ENCODE assay signal across 17 cellular contexts in the genomic region with DNA sequence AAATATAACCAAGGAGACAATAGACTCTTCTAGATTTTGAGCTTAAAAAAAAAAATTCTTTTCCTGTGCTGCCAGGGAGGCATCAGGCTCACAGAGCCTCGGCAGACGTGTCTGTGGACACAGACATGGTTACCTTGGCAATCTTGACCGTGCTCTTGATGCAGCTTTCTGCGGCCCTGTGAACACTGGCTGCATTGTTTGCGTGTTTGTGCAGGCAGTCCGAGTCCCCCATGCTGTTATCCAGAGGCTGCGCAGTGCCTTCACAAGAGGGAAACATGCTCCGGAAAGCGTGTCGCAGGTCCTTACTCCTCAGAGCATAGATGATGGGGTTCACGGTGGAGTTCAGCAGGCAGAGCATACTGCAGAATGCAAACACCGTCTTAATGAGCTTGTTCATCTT. TPM values are rescaled to one million over a fixed set of nuclear protein-coding genes. Genes with fewer than 3 reads are reported as not detected.
A peak's percentile ranks its signal among the peaks of the same experiment; 100 is the strongest.
DNase-seq lines count a peak whose midpoint lies in the region; ATAC-seq, FAIRE-seq and TF ChIP-seq lines count a peak whose summit lies in the region.
"Had no signal": no experiment of that assay in that cellular context is flagged by ENCODE, and none has a peak within 500 bp of the region (broad histone marks: within the 10 kb centered on the region; RNA-seq: fewer than 3 reads in every experiment).

No MANE protein-coding gene starts in this region.

- H3K9me3 Mint-ChIP-seq in activated T-helper 2 cell treated with anti-CD3 and anti-CD28 coated beads, Interferon-gamma antibody, Interleukin-2, Interleukin-4, amounts not matched to agents 10 μg/mL and 5 μg/mL and 100 μg/mL, durations not matched to agents 14 hours and 24 hours and 36 hours, result no peaks in the 10 kb centered on the region
- H3K9me3 Mint-ChIP-seq: CD4-positive, alpha-beta T cell; IgD-negative memory B cell had no signal

- no peak for TF ChIP-seq POLR2A in HepG2 (IDR thresholded peaks at IDR 0.05; ENCODE audit: insufficient read depth in 1 of 2, low read depth in 2 of 2, low read length in 2 of 2)
- no peak for TF ChIP-seq POLR2A in right lobe of liver (IDR thresholded peaks at IDR 0.05)

- WGBS in HepG2 (ENCODE audit: low lambda C conversion rate), result 9% methylated on average over 8 of the region's 12 CpGs
- WGBS in right lobe of liver (ENCODE audit: insufficient coverage, low coverage, low lambda C conversion rate, missing lambda C conversion rate), result 33% methylated on average over 2 of the region's 12 CpGs

- H3K27ac Mint-ChIP-seq in activated T-helper 2 cell treated with anti-CD3 and anti-CD28 coated beads, Interferon-gamma antibody, Interleukin-2, Interleukin-4, amounts not matched to agents 10 μg/mL and 5 μg/mL and 100 μg/mL, durations not matched to agents 14 hours and 24 hours and 36 hours, result no peak overlapping the region
- H3K27ac Mint-ChIP-seq: CD4-positive, alpha-beta T cell had no signal

- POLR2A ChIA-PET in HepG2 (lab: Yijun Ruan, JAX), result no interaction called here
- POLR2A ChIA-PET in RWPE1 (lab: Yijun Ruan, JAX; ENCODE audit: low non-redundant PET), result no interaction called here

- no peaks in the 10 kb centered on the region for H3K36me3 Mint-ChIP-seq in activated T-helper 2 cell treated with anti-CD3 and anti-CD28 coated beads, Interferon-gamma antibody, Interleukin-2, Interleukin-4, amounts not matched to agents 10 μg/mL and 5 μg/mL and 100 μg/mL, durations not matched to agents 14 hours and 24 hours and 36 hours (ENCODE audit: low read depth)

- H3K36me3 ChIP-seq in HepG2 (replicated peaks in 1 of 2; ENCODE audit: control insufficient read depth in 1 of 2, insufficient read depth in 2 of 2, low read length in 2 of 2), result no peaks in the 10 kb centered on the region
- H3K36me3 ChIP-seq in right lobe of liver, result no peaks in the 10 kb centered on the region
- peaks cover 6 to 15% (median 12%) of the 10 kb centered on the region in 3 donors for H3K36me3 ChIP-seq in tibial artery

- no peaks in the 10 kb centered on the region for H3K79me2 ChIP-seq in HepG2 (ENCODE audit: insufficient read depth, low read length)

- H3K4me2 ChIP-seq in HepG2 (ENCODE audit: low read depth, low read length), result peak overlapping the region; percentile 1; the same call in 1 of the 2 replicates

- no peak overlapping the region for H3K9ac ChIP-seq in HepG2 (ENCODE audit: insufficient read depth, low read depth, low read length)
- H3K9ac ChIP-seq: GM23248 had no signal

- BruUV-seq in HepG2 (replicated peaks; lab: Mats Ljungman, UMichigan), result no TSS peak

- TF ChIP-seq CTCF in HepG2 (CRISPR knock-in tag; IDR thresholded peaks at IDR 0.05) (no peak), right lobe of liver (IDR thresholded peaks at IDR 0.05) (no peak), RWPE1 (conservative IDR thresholded peaks at IDR 0.05; ENCODE audit: low read depth) (no peak), tibial artery (IDR thresholded peaks at IDR 0.05) (no peak)

- FAIRE-seq in HepG2 (lab: Jason Lieb, UNC), result no peak
- FAIRE-seq: GM18507, H54 had no signal

- H4K20me1 ChIP-seq in HepG2 (ENCODE audit: insufficient read depth, low read length), result no peaks in the 10 kb centered on the region

- no peaks in the 10 kb centered on the region for H3K4me1 Mint-ChIP-seq in activated T-helper 2 cell treated with anti-CD3 and anti-CD28 coated beads, Interferon-gamma antibody, Interleukin-2, Interleukin-4, amounts not matched to agents 10 μg/mL and 5 μg/mL and 100 μg/mL, durations not matched to agents 14 hours and 24 hours and 36 hours (ENCODE audit: low read depth)

- no peak for TF ChIP-seq RAD21 in HepG2 (CRISPR knock-in tag; IDR thresholded peaks at IDR 0.05)

- H2AFZ ChIP-seq in HepG2 (ENCODE audit: low read length), result no peak overlapping the region
- H2AFZ ChIP-seq: GM23248 had no signal

- H3K9me3 ChIP-seq in HepG2 (ENCODE audit: low read length), result no peaks in the 10 kb centered on the region
- H3K9me3 ChIP-seq in right lobe of liver, result no peaks in the 10 kb centered on the region
- H3K9me3 ChIP-seq in tibial artery, result no peaks in the 10 kb centered on the region

- intact Hi-C loops in HepG2 (cut with micrococcal nuclease; ENCODE audit: unreplicated experiment), result no loop called here
- intact Hi-C loops in right lobe of liver (cut with DNase I), result no loop called here
- intact Hi-C loops in activated T-helper 2 cell treated with anti-CD3 and anti-CD28 coated beads, Interferon-gamma antibody, Interleukin-2, Interleukin-4, amounts not matched to agents 10 μg/mL and 5 μg/mL and 100 μg/mL, durations not matched to agents 14 hours and 24 hours and 36 hours (cut with micrococcal nuclease), result no loop called here
- intact Hi-C loops in tibial artery (cut with DNase I; ENCODE audit: low total_unique reads), result no loop called here

- in situ Hi-C loops in HepG2 (cut with HindIII; ENCODE audit: extremely low pct_ligation_motif_present, low pct_unique_long_range_greater_than_20kb) (no loop called here), SK-MEL-5 (cut with HindIII; ENCODE audit: low pct_unique_long_range_greater_than_20kb, low sequenced_read_pairs) (no loop called here)

- no peaks in the 10 kb centered on the region for H3K27me3 Mint-ChIP-seq in activated T-helper 2 cell treated with anti-CD3 and anti-CD28 coated beads, Interferon-gamma antibody, Interleukin-2, Interleukin-4, amounts not matched to agents 10 μg/mL and 5 μg/mL and 100 μg/mL, durations not matched to agents 14 hours and 24 hours and 36 hours (ENCODE audit: low read depth)

- H3K4me3 Mint-ChIP-seq in activated T-helper 2 cell treated with anti-CD3 and anti-CD28 coated beads, Interferon-gamma antibody, Interleukin-2, Interleukin-4, amounts not matched to agents 10 μg/mL and 5 μg/mL and 100 μg/mL, durations not matched to agents 14 hours and 24 hours and 36 hours (ENCODE audit: low read depth), result no peak overlapping the region
- H3K4me3 Mint-ChIP-seq: CD4-positive, alpha-beta T cell had no signal

- ATAC-seq in HepG2 (peak; percentile 88), right lobe of liver (no peak)
- ATAC-seq: HCT116 had no signal

- H3K4me3 ChIP-seq in HepG2 (replicated peaks in 1 of 3; ENCODE audit: insufficient read depth in 1 of 3, low read depth in 2 of 3, low read length in 3 of 3) (no peak overlapping the region), right lobe of liver (no peak overlapping the region), tibial artery (no peak overlapping the region)
- H3K4me3 ChIP-seq: GM23248 had no signal

- H3K4me1 ChIP-seq in HepG2 (ENCODE audit: insufficient read depth, low read length) (peaks cover 10% of the 10 kb centered on the region), right lobe of liver (no peaks in the 10 kb centered on the region), tibial artery (peaks cover 0 to 8% (median 0%) of the 10 kb centered on the region in 4 donors)

- H3K27ac ChIP-seq in HepG2 (ENCODE audit: extremely low read length, insufficient read depth, low read length), result no peak overlapping the region
- no peak overlapping the region for H3K27ac ChIP-seq in right lobe of liver
- no peak overlapping the region for H3K27ac ChIP-seq in RWPE1
- H3K27ac ChIP-seq in tibial artery, result no peak overlapping the region
- H3K27ac ChIP-seq: GM23248 had no signal

- H3K27me3 ChIP-seq in HepG2 (ENCODE audit: control insufficient read depth in 1 of 2, insufficient read depth in 2 of 2, low read length in 2 of 2) (peaks cover 0 to 2% of the 10 kb centered on the region in 2 experiments; a peak in 1 of 5 replicates), right lobe of liver (no peaks in the 10 kb centered on the region), tibial artery (no peaks in the 10 kb centered on the region)

- CTCF ChIA-PET in HepG2 (lab: Yijun Ruan, JAX; ENCODE audit: low intra/inter-chr PET ratio, low total read pairs) (no interaction called here), RWPE1 (lab: Yijun Ruan, JAX) (no interaction called here)

- TF ChIP-seq EP300 in HepG2 (IDR thresholded peaks at IDR 0.05; ENCODE audit: low read depth in 2 of 2, low read length in 2 of 2), result no peak
- TF ChIP-seq EP300 in HepG2 (CRISPR knock-in tag; IDR thresholded peaks at IDR 0.05; ENCODE audit: borderline replicate concordance), result no peak

- DNase-seq in HepG2 (ENCODE audit: low spot score) (peak; percentile 15), right lobe of liver (no peak), SK-MEL-5 (ENCODE audit: low read depth, low spot score) (peak; percentile 6), medulla oblongata (ENCODE audit: extremely low spot score) (peak; percentile 16), DMS 273 (lab: John Stamatoyannopoulos, UW; ENCODE audit: unreplicated experiment) (no peak), RWPE1 (ENCODE audit: low spot score) (no peak), tibial artery (no peak)
- no peak for DNase-seq in activated T-helper 2 cell treated with anti-CD3 and anti-CD28 coated beads, Interferon-gamma antibody, Interleukin-2, Interleukin-4, amounts not matched to agents 10 μg/mL and 5 μg/mL and 100 μg/mL, durations not matched to agents 14 hours and 24 hours and 36 hours (ENCODE audit: low spot score)
- DNase-seq: ACHN; CD4-positive, alpha-beta T cell; DND-41; GM23248 had no signal

RNA-seq across cellular contexts. Expression of gene CNR1, which starts 22.4 kb away (rescaled TPM):
- total RNA-seq in HepG2 (2016; rRNA removed; fragmentation: Illumina TruSeq; extraction: Trizol) (not detected in 2 replicates), right lobe of liver (under 1 TPM in 3 of 6 experiments, not detected in 3; 0.05 to 0.14 (median 0.12) TPM)
- total RNA-seq in HepG2 (2016; cell fraction: cytosol; rRNA removed; fragmentation: Illumina TruSeq; extraction: Trizol; ENCODE audit: low read depth), result not detected in 2 replicates
- total RNA-seq in HepG2 (2016; cell fraction: insoluble cytoplasmic fraction; rRNA removed; fragmentation: Illumina TruSeq; extraction: Trizol), result not detected in 2 replicates
- total RNA-seq in HepG2 (2016; cell fraction: membrane; rRNA removed; fragmentation: Illumina TruSeq; extraction: Trizol), result not detected in 2 replicates
- not detected in 2 replicates for total RNA-seq in HepG2 (2016; cell fraction: nucleus; rRNA removed; fragmentation: Illumina TruSeq; extraction: Trizol)
- polyA plus RNA-seq in HepG2 (2011; rRNA removed), result not detected in 2 replicates
- not detected in 2 replicates for polyA plus RNA-seq in HepG2 (2011; cell fraction: cytosol; rRNA removed)
- not detected in 2 replicates for polyA plus RNA-seq in HepG2 (2011; cell fraction: nucleus; rRNA removed)
- not detected in 2 replicates for polyA plus RNA-seq in HepG2 (2012)
- polyA plus RNA-seq in HepG2 (2016; cell fraction: cytosol; fragmentation: Illumina TruSeq; extraction: Trizol; ENCODE audit: low read depth), result not detected in 2 replicates
- not detected in 2 replicates for polyA plus RNA-seq in HepG2 (2016; cell fraction: insoluble cytoplasmic fraction; fragmentation: Illumina TruSeq; extraction: Trizol; ENCODE audit: low read depth)
- not detected in 2 replicates for polyA plus RNA-seq in HepG2 (2016; cell fraction: membrane; fragmentation: Illumina TruSeq; extraction: Trizol; ENCODE audit: low read depth)
- polyA plus RNA-seq in HepG2 (2016; cell fraction: nucleus; fragmentation: Illumina TruSeq; extraction: Trizol; ENCODE audit: insufficient read depth, low read depth), result not detected in 2 replicates
- polyA minus RNA-seq in HepG2 (2011; rRNA and poly(A)+ RNA removed; ENCODE audit: low replicate concordance), result not detected in 2 replicates
- not detected in 2 replicates for polyA minus RNA-seq in HepG2 (2011; cell fraction: cytosol; rRNA and poly(A)+ RNA removed)
- not detected in 2 replicates for polyA minus RNA-seq in HepG2 (2011; cell fraction: nucleus; rRNA and poly(A)+ RNA removed)
- 1.7 and 2.0 TPM in 2 replicates for total RNA-seq in SK-MEL-5 (2014; rRNA removed; shearing (Covaris generic))
- polyA plus RNA-seq in SK-MEL-5 (2015; cell fraction: cytosol; rRNA removed), result 3.3 and 3.9 TPM in 2 replicates
- 5.1 and 5.3 TPM in 2 replicates for polyA plus RNA-seq in SK-MEL-5 (2015; cell fraction: nucleus; rRNA removed)
- not detected in 2 replicates for total RNA-seq in activated T-helper 2 cell treated with anti-CD3 and anti-CD28 coated beads, Interferon-gamma antibody, Interleukin-2, Interleukin-4, amounts not matched to agents 10 μg/mL and 5 μg/mL and 100 μg/mL, durations not matched to agents 14 hours and 24 hours and 36 hours
- total RNA-seq: A172; CD4-positive, alpha-beta T cell; GM23248 had no signal
- polyA plus RNA-seq: GM23248 had no signal

Comparison
In these comparisons a context has a peak if more than half of its experiments do, and no peak if none do; other contexts are left out.
1. DNase-seq: peak in HepG2 (single experiment), SK-MEL-5 (single experiment) and medulla oblongata (single experiment); none in right lobe of liver (0 of 3), activated T-helper 2 cell treated with anti-CD3 and anti-CD28 coated beads, Interferon-gamma antibody, Interleukin-2, Interleukin-4, amounts not matched to agents 10 μg/mL and 5 μg/mL and 100 μg/mL, durations not matched to agents 14 hours and 24 hours and 36 hours (single experiment), DMS 273 (single experiment), RWPE1 (single experiment) and tibial artery (0 of 2).